In the genomic region with DNA sequence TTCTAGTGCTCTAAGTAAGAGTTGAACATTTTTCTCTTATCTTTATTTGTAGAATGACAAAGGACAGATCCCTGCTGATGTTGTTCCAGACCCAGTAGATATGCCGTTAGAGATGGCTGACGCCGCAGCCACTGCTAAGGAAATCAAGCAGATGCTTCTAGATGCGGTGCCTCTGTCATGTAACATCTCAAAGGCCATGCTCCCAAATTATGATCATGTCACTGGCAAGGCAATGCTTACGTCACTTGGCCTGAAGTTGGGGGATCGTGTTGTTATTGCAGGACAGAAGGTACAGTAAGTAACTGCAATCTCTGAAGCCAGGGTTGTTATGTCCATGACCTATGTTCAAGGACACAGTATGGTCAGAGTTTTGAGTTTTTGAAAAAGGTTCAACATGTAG, we compare ENCODE assay signal across 22 cellular contexts.
"Had no signal": no experiment of that assay in that cellular context is flagged by ENCODE, and none has a peak within 500 bp of the region (broad histone marks: within the 10 kb centered on the region; RNA-seq: fewer than 3 reads in every experiment).

No MANE protein-coding gene starts in this region.

- H3K4me3 ChIP-seq: coronary artery, dorsolateral prefrontal cortex, esophagus muscularis mucosa, gastroesophageal sphincter, heart left ventricle, hepatocyte, left lung, lower lobe of right lung had no signal

- H3K4me2 ChIP-seq: hepatocyte had no signal

- H2AFZ ChIP-seq: hepatocyte had no signal

- H3K4me1 ChIP-seq: esophagus muscularis mucosa, gastroesophageal sphincter, heart left ventricle, left lung, lower lobe of right lung had no signal

- H3K9me3 ChIP-seq: lower lobe of right lung had no signal

- H3K27ac ChIP-seq: coronary artery, dorsolateral prefrontal cortex, esophagus muscularis mucosa, foreskin keratinocyte, gastroesophageal sphincter, heart left ventricle, hepatocyte, left lung, lower lobe of right lung had no signal

- H3K27me3 ChIP-seq: dorsolateral prefrontal cortex, esophagus muscularis mucosa, foreskin keratinocyte, gastroesophageal sphincter, heart left ventricle, hepatocyte, left lung had no signal

- ATAC-seq: foreskin keratinocyte; gastroesophageal sphincter; heart left ventricle; left cardiac atrium; left lung; left ventricle myocardium superior; lower lobe of right lung; naive thymus-derived CD4-positive, alpha-beta T cell had no signal

- DNase-seq: dermis blood vessel endothelial cell; dorsolateral prefrontal cortex; effector CD4-positive, alpha-beta T cell; effector memory CD4-positive, alpha-beta T cell; foreskin keratinocyte; heart left ventricle; hypothalamus; left cardiac atrium; left lung; left ventricle myocardium superior; lower lobe of right lung; mesendoderm; midbrain; naive thymus-derived CD4-positive, alpha-beta T cell had no signal

- FAIRE-seq: endothelial cell of umbilical vein, frontal cortex, islet of Langerhans, keratinocyte had no signal
